Comparison of ENCODE assay signal across 13 cellular contexts in genomic region chr5:169745441-169746146, GRCh38.
DNase-seq lines count a peak whose midpoint lies in the region; ATAC-seq, FAIRE-seq and TF ChIP-seq lines count a peak whose summit lies in the region.
"Had no signal": no experiment of that assay in that cellular context is flagged by ENCODE, and none has a peak within 500 bp of the region (broad histone marks: within the 10 kb centered on the region; RNA-seq: fewer than 3 reads in every experiment).

No MANE protein-coding gene starts in this region.

- H3K9ac ChIP-seq in astrocyte (ENCODE audit: low read length) = peak overlapping the region; percentile 53

- DNase-seq in BJ (ENCODE audit: low read depth) (peak; percentile 37), H4 (ENCODE audit: low spot score) (peak; percentile 43), astrocyte (ENCODE audit: low read depth) (peak; percentile 92), islet precursor cell (peak; percentile 58), NCI-H82 (lab: John Stamatoyannopoulos, UW) (no peak), HK-2 (ENCODE audit: unreplicated experiment) (no peak)
- no peak for DNase-seq in activated effector memory CD4-positive, alpha-beta T cell treated with Interleukin-2 at 50 U/mL for 16 hours
- DNase-seq: GDM1; NCI-H2171; stimulated activated naive CD4-positive, alpha-beta T cell treated with Interleukin-2 at 50 U/mL for 16 hours; T-cell had no signal

- H3K4me2 ChIP-seq in astrocyte (ENCODE audit: low read length) = peak overlapping the region; percentile 65

- H3K4me1 Mint-ChIP-seq in astrocyte (ENCODE audit: low read depth, unreplicated experiment) = peaks cover 18% of the 10 kb centered on the region

- ATAC-seq in HG02852 (IDR thresholded peaks at IDR 0.05; ENCODE audit: unreplicated experiment) = no peak
- ATAC-seq: T-cell had no signal

- H3K36me3 ChIP-seq in BJ (ENCODE audit: control insufficient read depth, insufficient read depth, low read length) (no peaks in the 10 kb centered on the region), astrocyte (ENCODE audit: insufficient read depth, low read length) (no peaks in the 10 kb centered on the region)

- TF ChIP-seq CTCF in BJ (IDR thresholded peaks at IDR 0.05; ENCODE audit: insufficient read depth, low read depth, low read length) = no peak
- no peak for TF ChIP-seq CTCF in astrocyte (IDR thresholded peaks at IDR 0.05; ENCODE audit: insufficient read depth, low read depth, low read length)

- peaks cover 8% of the 10 kb centered on the region for H3K9me3 Mint-ChIP-seq in astrocyte (ENCODE audit: unreplicated experiment)
- H3K9me3 Mint-ChIP-seq: T-cell had no signal

- peak overlapping the region; percentile 42 for H2AFZ ChIP-seq in astrocyte (ENCODE audit: low read depth, low read length)

- H3K4me3 ChIP-seq in BJ (ENCODE audit: low read depth, low read length) (no peak overlapping the region), astrocyte (ENCODE audit: insufficient read depth, low read depth, low read length) (no peak overlapping the region)
- H3K4me3 ChIP-seq: skin epidermis had no signal

- peaks cover 32% of the 10 kb centered on the region for H3K4me1 ChIP-seq in astrocyte (ENCODE audit: insufficient read depth, low read length)

- no peaks in the 10 kb centered on the region for H3K36me3 Mint-ChIP-seq in astrocyte (ENCODE audit: low read depth, unreplicated experiment)

- H3K27me3 ChIP-seq in BJ (ENCODE audit: control insufficient read depth, insufficient read depth, low read length) = no peaks in the 10 kb centered on the region
- H3K27me3 ChIP-seq in astrocyte (ENCODE audit: insufficient read depth, low read length) = no peaks in the 10 kb centered on the region

- H3K4me3 Mint-ChIP-seq in astrocyte (ENCODE audit: unreplicated experiment) = no peak overlapping the region
- H3K4me3 Mint-ChIP-seq: T-cell had no signal

- H3K27me3 Mint-ChIP-seq in astrocyte (ENCODE audit: low read depth, unreplicated experiment) = peaks cover 7% of the 10 kb centered on the region
- H3K27me3 Mint-ChIP-seq: T-cell had no signal

- FAIRE-seq in astrocyte (lab: Jason Lieb, UNC) = peak; percentile 82

- H3K9me3 ChIP-seq in astrocyte (ENCODE audit: insufficient read depth, low read depth, low read length) = no peaks in the 10 kb centered on the region

- peak overlapping the region; percentile 59 for H3K27ac ChIP-seq in astrocyte (ENCODE audit: low read depth, low read length)
- H3K27ac ChIP-seq: skin epidermis had no signal

- no peaks in the 10 kb centered on the region for H3K79me2 ChIP-seq in astrocyte (ENCODE audit: insufficient read depth, low read length)

- H3K27ac Mint-ChIP-seq in astrocyte (ENCODE audit: unreplicated experiment) = peak overlapping the region; percentile 64

- CTCF ChIA-PET in BJ (lab: Yijun Ruan, JAX) = interaction anchor here (0.7 to 1.1 kb wide), 5 partner anchors 22 to 438 kb away, joined by 3 to 6 read pairs (median 3); partner anchors contain the start of gene INSYN2B

- POLR2A ChIA-PET in BJ (lab: Charles Lee) = no interaction called here

- H4K20me1 ChIP-seq in astrocyte (ENCODE audit: insufficient read depth, low read length) = no peaks in the 10 kb centered on the region

Comparison
In these comparisons a context has a peak if more than half of its experiments do, and no peak if none do; other contexts are left out.
1. DNase-seq: peak in BJ (single experiment), H4 (single experiment), astrocyte (single experiment) and islet precursor cell (single experiment); none in NCI-H82 (single experiment), activated effector memory CD4-positive, alpha-beta T cell treated with Interleukin-2 at 50 U/mL for 16 hours (single experiment) and HK-2 (single experiment).